Comparison of ENCODE assay signal across 14 cellular contexts in genomic region chr3:117998071-117998470, GRCh38.
A peak's percentile ranks its signal among the peaks of the same experiment; 100 is the strongest.
DNase-seq lines count a peak whose midpoint lies in the region; ATAC-seq, FAIRE-seq and TF ChIP-seq lines count a peak whose summit lies in the region.
"Had no signal": no experiment of that assay in that cellular context is flagged by ENCODE, and none has a peak within 500 bp of the region (broad histone marks: within the 10 kb centered on the region; RNA-seq: fewer than 3 reads in every experiment).

No MANE protein-coding gene starts in this region.

- POLR2A ChIA-PET in MCF 10A (lab: Yijun Ruan, JAX): no interaction called here

- H3K4me1 Mint-ChIP-seq in MCF 10A (ENCODE audit: insufficient read depth, unreplicated experiment): no peaks in the 10 kb centered on the region
- H3K4me1 Mint-ChIP-seq: activated CD4-positive, alpha-beta T cell treated with anti-CD3 and anti-CD28 coated beads for 36 hours; activated naive CD4-positive, alpha-beta T cell treated with anti-CD3 and anti-CD28 coated beads, Interleukin-2, amount 50 U/mL, for 24 hours had no signal

- peak; percentile 9 for DNase-seq in MCF 10A (ENCODE audit: unreplicated experiment)
- no peak for DNase-seq in breast epithelium (ENCODE audit: low spot score in 2 of 2)
- peak; percentile 50 for DNase-seq in HT1080 (ENCODE audit: low read depth)
- peak; percentile 1 to 8 for DNase-seq in cardiac fibroblast (ENCODE audit: low read depth in 2 of 2)
- DNase-seq in frontal cortex (ENCODE audit: low spot score in 2 of 2): no peak
- DNase-seq in NK-92 treated with Interleukin-12 subunit alpha and Interleukin-12 subunit beta, amount 100 ng/mL, for 24 hours (lab: John Stamatoyannopoulos, UW): no peak
- DNase-seq in NCI-H526 treated with DMSO at 0.1 percent for 48 hours (lab: John Stamatoyannopoulos, UW): no peak

- CTCF ChIA-PET in MCF 10A (lab: Yijun Ruan, JAX): interaction anchor here (0.6 to 1.8 kb wide), 17 partner anchors 10 to 1565 kb away, joined by 3 to 10 read pairs (median 4); no protein-coding TSS in a partner anchor

- no TSS peak for BruUV-seq in MCF 10A (replicated peaks; lab: Mats Ljungman, UMichigan)

- H3K4me3 Mint-ChIP-seq in MCF 10A (ENCODE audit: unreplicated experiment): no peak overlapping the region
- H3K4me3 Mint-ChIP-seq: activated CD4-positive, alpha-beta T cell treated with anti-CD3 and anti-CD28 coated beads for 36 hours; activated naive CD4-positive, alpha-beta T cell treated with anti-CD3 and anti-CD28 coated beads, Interleukin-2, amount 50 U/mL, for 24 hours; T-helper 1 cell treated with Interleukin-12 subunit alpha and Interleukin-12 subunit beta and Interleukin-4 antibody, amounts not matched to agents 30 μg/mL and 1 μg/mL, for 36 hours had no signal

- no peak for TF ChIP-seq POLR2A in breast epithelium (IDR thresholded peaks at IDR 0.05)

- H3K27me3 ChIP-seq in breast epithelium: peaks cover 0 to 6% of the 10 kb centered on the region in 2 donors

- no peak overlapping the region for H3K27ac ChIP-seq in breast epithelium
- H3K27ac ChIP-seq: neutrophil, thoracic aorta had no signal

- no peaks in the 10 kb centered on the region for H3K9me3 ChIP-seq in breast epithelium
- H3K9me3 ChIP-seq: neutrophil, thoracic aorta had no signal

- H3K27me3 Mint-ChIP-seq in MCF 10A (ENCODE audit: insufficient read depth, unreplicated experiment): no peaks in the 10 kb centered on the region

- no peak for ATAC-seq in HG03139 (IDR thresholded peaks at IDR 0.05; ENCODE audit: unreplicated experiment)

- no peak overlapping the region for H3K27ac Mint-ChIP-seq in MCF 10A (ENCODE audit: low read depth, unreplicated experiment)
- H3K27ac Mint-ChIP-seq: activated CD4-positive, alpha-beta T cell treated with anti-CD3 and anti-CD28 coated beads for 36 hours; activated naive CD4-positive, alpha-beta T cell treated with anti-CD3 and anti-CD28 coated beads, Interleukin-2, amount 50 U/mL, for 24 hours; T-helper 1 cell treated with Interleukin-12 subunit alpha and Interleukin-12 subunit beta and Interleukin-4 antibody, amounts not matched to agents 30 μg/mL and 1 μg/mL, for 36 hours had no signal

- no peaks in the 10 kb centered on the region for H3K36me3 Mint-ChIP-seq in MCF 10A (ENCODE audit: insufficient read depth, unreplicated experiment)
- H3K36me3 Mint-ChIP-seq: activated naive CD4-positive, alpha-beta T cell treated with anti-CD3 and anti-CD28 coated beads, Interleukin-2, amount 50 U/mL, for 24 hours had no signal

- intact Hi-C loops in MCF 10A (cut with micrococcal nuclease): loop anchor here (10.0 kb wide), 2 partner anchors 273 to 383 kb away; no protein-coding TSS in a partner anchor
- intact Hi-C loops in breast epithelium (cut with DNase I; ENCODE audit: low total_unique reads): no loop called here

- FAIRE-seq in frontal cortex (lab: Jason Lieb, UNC): no peak
- FAIRE-seq: H1 had no signal

- H3K36me3 ChIP-seq in breast epithelium: no peaks in the 10 kb centered on the region
- H3K36me3 ChIP-seq: neutrophil, thoracic aorta had no signal

- TF ChIP-seq CTCF in MCF 10A (IDR thresholded peaks at IDR 0.05; ENCODE audit: unreplicated experiment) (no peak), breast epithelium (IDR thresholded peaks at IDR 0.05) (no peak), cardiac fibroblast (IDR thresholded peaks at IDR 0.05; ENCODE audit: low read depth, low read length) (no peak)

- no peaks in the 10 kb centered on the region for H3K4me1 ChIP-seq in breast epithelium

- H3K4me3 ChIP-seq in breast epithelium: no peak overlapping the region
- no peak overlapping the region for H3K4me3 ChIP-seq in cardiac fibroblast (replicated peaks in 1 of 2; ENCODE audit: low read depth in 2 of 2, low read length in 2 of 2)

- H3K9me3 Mint-ChIP-seq in MCF 10A (ENCODE audit: unreplicated experiment): no peaks in the 10 kb centered on the region
- H3K9me3 Mint-ChIP-seq: activated naive CD4-positive, alpha-beta T cell treated with anti-CD3 and anti-CD28 coated beads, Interleukin-2, amount 50 U/mL, for 24 hours; T-helper 1 cell treated with Interleukin-12 subunit alpha and Interleukin-12 subunit beta and Interleukin-4 antibody, amounts not matched to agents 30 μg/mL and 1 μg/mL, for 36 hours had no signal

Comparison
In these comparisons a context has a peak if more than half of its experiments do, and no peak if none do; other contexts are left out.
1. DNase-seq: peak in MCF 10A (single experiment), HT1080 (single experiment) and cardiac fibroblast (2 of 2); none in breast epithelium (0 of 2), frontal cortex (0 of 2), NK-92 treated with Interleukin-12 subunit alpha and Interleukin-12 subunit beta, amount 100 ng/mL, for 24 hours (single experiment) and NCI-H526 treated with DMSO at 0.1 percent for 48 hours (single experiment).